Comparison of ENCODE assay signal across 18 cellular contexts in the genomic region with DNA sequence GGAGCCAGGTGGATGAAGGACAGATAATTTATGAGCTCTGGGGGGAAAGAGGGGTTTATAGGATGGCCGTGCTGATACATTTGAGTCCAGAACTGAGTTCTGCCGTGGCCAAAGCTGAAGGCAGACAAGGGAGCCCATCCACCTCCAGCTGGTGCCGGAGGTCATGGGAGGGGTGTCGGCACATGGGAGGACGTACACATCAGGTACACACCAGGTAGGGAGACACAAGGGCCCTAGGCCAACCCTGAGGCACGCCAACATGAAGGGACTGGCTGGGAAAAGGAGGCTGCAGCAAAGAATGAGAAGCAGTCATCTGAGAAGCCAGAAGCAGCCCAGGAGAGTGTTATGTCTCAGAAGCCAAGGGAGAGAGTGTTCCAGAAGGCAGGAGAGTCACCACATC. TPM values are rescaled to one million over a fixed set of nuclear protein-coding genes. Genes with fewer than 3 reads are reported as not detected.
"Had no signal": no experiment of that assay in that cellular context is flagged by ENCODE, and none has a peak within 500 bp of the region (broad histone marks: within the 10 kb centered on the region; RNA-seq: fewer than 3 reads in every experiment).

No MANE protein-coding gene starts in this region.

- H3K27ac ChIP-seq: adrenal gland, foreskin keratinocyte, left lung, spleen, tibial artery had no signal

- H3K9me3 ChIP-seq: adrenal gland, left lung, spleen, tibial artery had no signal

- H3K4me3 Mint-ChIP-seq: activated T-cell treated with anti-CD3 and anti-CD28 coated beads, Interleukin-2, amount 50 U/mL, for 72 hours; mesothelial cell of epicardium; natural killer cell; T-helper 17 cell had no signal

- H3K9me3 Mint-ChIP-seq: activated naive CD4-positive, alpha-beta T cell treated with anti-CD3 and anti-CD28 coated beads, Interleukin-2, amount 50 U/mL, for 72 hours; activated T-cell treated with anti-CD3 and anti-CD28 coated beads, Interleukin-2, amount 50 U/mL, for 72 hours; mesothelial cell of epicardium; natural killer cell had no signal

- H3K27ac Mint-ChIP-seq: activated naive CD4-positive, alpha-beta T cell treated with anti-CD3 and anti-CD28 coated beads, Interleukin-2, amount 50 U/mL, for 72 hours; activated T-cell treated with anti-CD3 and anti-CD28 coated beads, Interleukin-2, amount 50 U/mL, for 72 hours; mesothelial cell of epicardium; natural killer cell; T-helper 17 cell had no signal

- H3K36me3 ChIP-seq: adrenal gland, left lung, spleen, tibial artery had no signal

- DNase-seq: activated gamma-delta T cell, cerebellar nuclear complex, cortex of kidney, spleen had no signal

- H3K27me3 ChIP-seq: adrenal gland had no signal

- H3K36me3 Mint-ChIP-seq: mesothelial cell of epicardium, natural killer cell had no signal

- ATAC-seq: activated T-cell treated with anti-CD3 and anti-CD28 coated beads, Interleukin-2, amount 50 U/mL, for 72 hours; foreskin keratinocyte; stimulated activated naive CD8-positive, alpha-beta T cell treated with anti-CD3 and anti-CD28 coated beads, Interleukin-15, Interleukin-2, amounts not matched to agents 100 U/mL and 50 U/mL, for 24 hours; T-helper 17 cell had no signal

- H3K4me3 ChIP-seq: adrenal gland, left lung, lung, spleen, tibial artery had no signal

RNA-seq across cellular contexts. Expression of gene SNCB, which starts 18.3 kb away (rescaled TPM):
- total RNA-seq: bronchial epithelial cell, left lung, lung, mesothelial cell of epicardium, natural killer cell, spleen, T-helper 17 cell, urinary bladder had no signal

RNA-seq across cellular contexts. Expression of gene EIF4E1B, which starts 18.5 kb away (rescaled TPM):
- total RNA-seq: activated naive CD4-positive, alpha-beta T cell treated with anti-CD3 and anti-CD28 coated beads, Interleukin-2, amount 50 U/mL, for 72 hours; activated T-cell treated with anti-CD3 and anti-CD28 coated beads, Interleukin-2, amount 50 U/mL, for 72 hours; bronchial epithelial cell; fibroblast of lung; foreskin keratinocyte; left lung; lung; mesothelial cell of epicardium; natural killer cell; spleen; T-helper 17 cell; urinary bladder had no signal
- polyA plus RNA-seq: fibroblast of lung, foreskin keratinocyte, lung, spleen, urinary bladder had no signal
